1 cellular context compared by ENCODE assay signal in genomic region chrX:71228063-71228642, GRCh38.
A peak's percentile ranks its signal among the peaks of the same experiment; 100 is the strongest.
TF ChIP-seq lines count a peak whose summit lies in the region.

No MANE protein-coding gene starts in this region.

TF ChIP-seq in HepG2, 621 proteins besides CTCF, POLR2A, EP300 and RAD21 (continued from another document and continues in another):
- TF ChIP-seq ZNF605 (CRISPR knock-in tag; IDR thresholded peaks at IDR 0.05) (no peak), PAX8 (CRISPR knock-in tag; IDR thresholded peaks at IDR 0.05; ENCODE audit: borderline replicate concordance) (no peak), GRHL1 (CRISPR knock-in tag; conservative IDR thresholded peaks at IDR 0.05) (no peak), AGO2 (optimal IDR thresholded peaks at IDR 0.05; ENCODE audit: low read depth, low read length) (no peak), NR0B2 (CRISPR knock-in tag; IDR thresholded peaks at IDR 0.05) (no peak), NCOR1 (IDR thresholded peaks at IDR 0.05; ENCODE audit: borderline replicate concordance, low read length) (peak; percentile 96), ZFP41 (CRISPR knock-in tag; IDR thresholded peaks at IDR 0.05; ENCODE audit: borderline replicate concordance) (no peak), ATF7 (IDR thresholded peaks at IDR 0.05) (no peak), ATF7 (CRISPR knock-in tag; IDR thresholded peaks at IDR 0.05) (no peak), FOXA3 (CRISPR knock-in tag; IDR thresholded peaks at IDR 0.05) (peak; percentile 57), LRRFIP1 (CRISPR knock-in tag; conservative IDR thresholded peaks at IDR 0.05) (no peak), CREBL2 (CRISPR knock-in tag; IDR thresholded peaks at IDR 0.05; ENCODE audit: borderline replicate concordance) (no peak), EED (CRISPR knock-in tag; IDR thresholded peaks at IDR 0.05) (no peak), ZNF546 (CRISPR knock-in tag; conservative IDR thresholded peaks at IDR 0.05) (no peak), HMGXB3 (CRISPR knock-in tag; IDR thresholded peaks at IDR 0.05; ENCODE audit: borderline replicate concordance) (no peak), CENPBD1 (CRISPR knock-in tag; IDR thresholded peaks at IDR 0.05; ENCODE audit: borderline replicate concordance, low read depth) (no peak), TRAFD1 (CRISPR knock-in tag; IDR thresholded peaks at IDR 0.05; ENCODE audit: borderline replicate concordance) (no peak), NFE2L2 (IDR thresholded peaks at IDR 0.05; ENCODE audit: low read length) (no peak), ZSCAN12 (CRISPR knock-in tag; IDR thresholded peaks at IDR 0.05) (no peak), DMTF1 (CRISPR knock-in tag; IDR thresholded peaks at IDR 0.05) (no peak), ZNF143 (CRISPR knock-in tag; IDR thresholded peaks at IDR 0.05) (no peak), ZNF264 (CRISPR knock-in tag; IDR thresholded peaks at IDR 0.05) (no peak), ZNF317 (CRISPR knock-in tag; IDR thresholded peaks at IDR 0.05) (no peak), ETV5 (CRISPR knock-in tag; IDR thresholded peaks at IDR 0.05; ENCODE audit: borderline replicate concordance) (peak; percentile 70; the same call in 1 of the 2 replicates), ZNF234 (CRISPR knock-in tag; conservative IDR thresholded peaks at IDR 0.05) (no peak), SP5 (CRISPR knock-in tag; IDR thresholded peaks at IDR 0.05; ENCODE audit: borderline replicate concordance, low read depth) (no peak), ZNF878 (CRISPR knock-in tag; IDR thresholded peaks at IDR 0.05) (no peak), MAFF (IDR thresholded peaks at IDR 0.05; ENCODE audit: low read depth, low read length) (no peak), TCF7 (IDR thresholded peaks at IDR 0.05; ENCODE audit: low read depth) (peak; percentile 62), CCAR2 (optimal IDR thresholded peaks at IDR 0.05; ENCODE audit: low read depth, low read length) (no peak), ZNF619 (CRISPR knock-in tag; IDR thresholded peaks at IDR 0.05) (no peak), ZNF382 (CRISPR knock-in tag; IDR thresholded peaks at IDR 0.05; ENCODE audit: borderline replicate concordance) (no peak), ZNF232 (CRISPR knock-in tag; IDR thresholded peaks at IDR 0.05; ENCODE audit: borderline replicate concordance) (no peak), SIX1 (CRISPR knock-in tag; IDR thresholded peaks at IDR 0.05; ENCODE audit: borderline replicate concordance) (no peak), JUND (CRISPR knock-in tag; IDR thresholded peaks at IDR 0.05) (peak; percentile 91), ZSCAN25 (CRISPR knock-in tag; IDR thresholded peaks at IDR 0.05) (no peak), FLYWCH1 (CRISPR knock-in tag; IDR thresholded peaks at IDR 0.05) (no peak), ZNF562 (CRISPR knock-in tag; IDR thresholded peaks at IDR 0.05; ENCODE audit: borderline replicate concordance) (no peak), ZGPAT (CRISPR knock-in tag; IDR thresholded peaks at IDR 0.05) (peak; percentile 75), ELF3 (CRISPR knock-in tag; IDR thresholded peaks at IDR 0.05) (peak; percentile 75), ZSCAN29 (CRISPR knock-in tag; conservative IDR thresholded peaks at IDR 0.05) (0 out of 2 replicates have a peak, but pooled peaks have one; percentile 28), KDM2A (CRISPR knock-in tag; IDR thresholded peaks at IDR 0.05; ENCODE audit: borderline replicate concordance, low read depth) (no peak), ZNF607 (CRISPR knock-in tag; IDR thresholded peaks at IDR 0.05; ENCODE audit: borderline replicate concordance) (no peak), ZNF329 (CRISPR knock-in tag; IDR thresholded peaks at IDR 0.05; ENCODE audit: low read depth) (no peak), ARID3A (IDR thresholded peaks at IDR 0.05; ENCODE audit: low read depth, low read length) (peak; percentile 66; the same call in 1 of the 2 replicates), GATA4 (IDR thresholded peaks at IDR 0.05; ENCODE audit: borderline replicate concordance, low read depth) (peak; percentile 20; the same call in 1 of the 2 replicates), CREM (IDR thresholded peaks at IDR 0.05) (peak; percentile 88), CREM (CRISPR knock-in tag; IDR thresholded peaks at IDR 0.05) (no peak), REPIN1 (CRISPR knock-in tag; IDR thresholded peaks at IDR 0.05; ENCODE audit: borderline replicate concordance, low read depth) (no peak), CEBPG (CRISPR knock-in tag; IDR thresholded peaks at IDR 0.05) (peak; percentile 58; the same call in 1 of the 2 replicates), PCBP2 (optimal IDR thresholded peaks at IDR 0.05; ENCODE audit: low read depth, low read length, poor library complexity, severe bottlenecking) (no peak), ELF1 (CRISPR knock-in tag; IDR thresholded peaks at IDR 0.05) (no peak), ZNF337 (CRISPR knock-in tag; IDR thresholded peaks at IDR 0.05; ENCODE audit: borderline replicate concordance, low read depth) (no peak), ZFP36 (IDR thresholded peaks at IDR 0.05; ENCODE audit: borderline replicate concordance, low read depth, low read length, partially characterized antibody) (no peak)
